19 cellular contexts compared by ENCODE assay signal in the genomic region with DNA sequence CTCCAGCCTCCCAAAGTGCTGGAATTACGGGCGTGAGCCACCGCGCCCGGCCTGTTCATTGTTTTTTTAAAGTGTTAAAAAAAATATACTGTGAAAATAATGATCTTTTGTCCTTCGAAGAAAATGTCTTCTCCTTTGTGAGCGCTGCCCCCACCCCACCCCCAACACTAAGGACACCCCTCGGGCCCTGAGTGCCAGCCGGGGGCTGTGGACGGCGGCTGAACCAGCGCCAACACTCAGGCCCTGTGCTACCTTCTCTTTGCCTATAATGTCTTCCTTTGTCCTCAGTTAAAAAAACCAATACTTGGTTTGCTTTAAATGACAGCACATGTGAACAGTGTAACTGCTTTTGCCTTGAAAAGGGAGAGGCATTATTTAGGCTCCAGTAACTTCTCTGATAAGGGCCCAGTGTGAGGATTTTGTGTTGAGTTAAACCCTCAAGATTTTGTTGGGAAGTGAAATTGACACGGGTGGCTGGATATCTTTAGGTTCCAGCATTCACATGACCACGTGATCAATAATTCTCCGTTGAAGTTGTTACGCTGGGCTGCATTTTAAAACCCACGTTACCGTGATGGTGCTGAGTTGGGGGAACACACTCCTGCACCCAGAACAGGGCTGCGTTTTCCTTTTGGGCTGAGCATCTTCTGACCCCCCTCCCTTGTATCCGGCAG. TPM values are rescaled to one million over a fixed set of nuclear protein-coding genes. Genes with fewer than 3 reads are reported as not detected.
DNase-seq lines count a peak whose midpoint lies in the region; ATAC-seq, FAIRE-seq and TF ChIP-seq lines count a peak whose summit lies in the region.
"Had no signal": no experiment of that assay in that cellular context is flagged by ENCODE, and none has a peak within 500 bp of the region (broad histone marks: within the 10 kb centered on the region; RNA-seq: fewer than 3 reads in every experiment).

No MANE protein-coding gene starts in this region.

- no peak overlapping the region for H3K27ac ChIP-seq in GM12878 (ENCODE audit: control insufficient read depth, insufficient read depth)
- H3K27ac ChIP-seq: C4-2B, SJCRH30 had no signal

- intact Hi-C loops in GM12878 (cut with micrococcal nuclease; ENCODE audit: unreplicated experiment), result no loop called here

- peak overlapping the region; percentile 85 to 97 (median 96) for H3K27ac Mint-ChIP-seq in immature natural killer cell
- H3K27ac Mint-ChIP-seq in stimulated activated memory B cell treated with anti-CD40 and anti-IgM and Interleukin-4, amounts not matched to agents 10 μg/mL and 1 μg/mL and 100 μg/mL, for 72 hours, result peak overlapping the region; percentile 77

- CTCF ChIA-PET in GM12878 (lab: Yijun Ruan, JAX), result no interaction called here

- SMC1A ChIA-PET in GM12878 (lab: Charles Lee; ENCODE audit: uncharacterized antibody, unreplicated experiment), result no interaction called here

- no peak overlapping the region for H2AFZ ChIP-seq in GM12878 (ENCODE audit: control insufficient read depth, low read depth, low read length)

- H3K9me3 Mint-ChIP-seq in immature natural killer cell, result no peaks in the 10 kb centered on the region
- H3K9me3 Mint-ChIP-seq in stimulated activated memory B cell treated with anti-CD40 and anti-IgM and Interleukin-4, amounts not matched to agents 10 μg/mL and 1 μg/mL and 100 μg/mL, for 72 hours, result no peaks in the 10 kb centered on the region

- FAIRE-seq in GM12878 (lab: Jason Lieb, UNC) (no peak), urothelium cell line (lab: Jason Lieb, UNC) (no peak)
- FAIRE-seq: D721Med, RCC 7860 had no signal

- H3K36me3 Mint-ChIP-seq in immature natural killer cell, result peaks cover 8 to 14% (median 8%) of the 10 kb centered on the region in 3 donors
- peaks cover 45% of the 10 kb centered on the region for H3K36me3 Mint-ChIP-seq in stimulated activated memory B cell treated with anti-CD40 and anti-IgM and Interleukin-4, amounts not matched to agents 10 μg/mL and 1 μg/mL and 100 μg/mL, for 72 hours

- peak; percentile 48 for DNase-seq in COLO829 (ENCODE audit: low spot score)
- no peak for DNase-seq in GM12878 (ENCODE audit: low read depth, low spot score)
- no peak for DNase-seq in immature natural killer cell
- DNase-seq in NCI-H774 (lab: John Stamatoyannopoulos, UW), result no peak
- DNase-seq in urothelium cell line (ENCODE audit: low spot score), result no peak
- DNase-seq: EL; GF-D8; MG63; NCI-H187; NCI-H510A treated with DMSO at 0.1 percent for 48 hours; NCI-H748 treated with DMSO at 0.1 percent for 48 hours; NK-92 treated with Interleukin-12 subunit alpha and Interleukin-12 subunit beta, amount 100 ng/mL, for 24 hours; SJCRH30 had no signal

- H3K27me3 Mint-ChIP-seq in immature natural killer cell (ENCODE audit: low read depth in 3 of 3), result peaks cover 0 to 8% (median 3%) of the 10 kb centered on the region in 3 donors
- H3K27me3 Mint-ChIP-seq in stimulated activated memory B cell treated with anti-CD40 and anti-IgM and Interleukin-4, amounts not matched to agents 10 μg/mL and 1 μg/mL and 100 μg/mL, for 72 hours, result no peaks in the 10 kb centered on the region

- RAD21 ChIA-PET in GM12878 (lab: Charles Lee; ENCODE audit: unreplicated experiment), result no interaction called here

- H4K20me1 ChIP-seq in GM12878 (ENCODE audit: control insufficient read depth, insufficient read depth), result no peaks in the 10 kb centered on the region

- H3K4me2 ChIP-seq in GM12878 (ENCODE audit: control insufficient read depth, insufficient read depth), result no peak overlapping the region

- no peaks in the 10 kb centered on the region for H3K27me3 ChIP-seq in GM12878 (replicated peaks in 1 of 2; ENCODE audit: control insufficient read depth in 2 of 2, insufficient read depth in 2 of 2, low read length in 1 of 2)
- H3K27me3 ChIP-seq: MG63, SJCRH30 had no signal

- no peak for TF ChIP-seq EP300 in GM12878 (IDR thresholded peaks at IDR 0.05; ENCODE audit: borderline replicate concordance in 1 of 2, control insufficient read depth in 1 of 2, low read depth in 2 of 2, low read length in 2 of 2)

- no peaks in the 10 kb centered on the region for H3K9me3 ChIP-seq in GM12878 (replicated peaks; ENCODE audit: control insufficient read depth, insufficient read depth, low read length)
- H3K9me3 ChIP-seq: MG63, SJCRH30 had no signal

- no peak for TF ChIP-seq POLR2A in GM12878 (IDR thresholded peaks at IDR 0.05; ENCODE audit: low read depth, low read length)

- POLR2A ChIA-PET in GM12878 (lab: Charles Lee), result no interaction called here

- no peak overlapping the region for H3K4me3 ChIP-seq in GM12878
- H3K4me3 ChIP-seq: MG63, SJCRH30 had no signal

- no TSS peak for BruUV-seq in GM12878 (replicated peaks; lab: Mats Ljungman, UMichigan)

- TF ChIP-seq RAD21 in GM12878 (IDR thresholded peaks at IDR 0.05; ENCODE audit: insufficient read depth, low read depth, low read length), result no peak

- H3K79me2 ChIP-seq in GM12878 (ENCODE audit: control insufficient read depth, insufficient read depth, low read length), result no peaks in the 10 kb centered on the region

- in situ Hi-C loops in GM12878 (cut with MboI), result no loop called here

- no peaks in the 10 kb centered on the region for H3K4me1 ChIP-seq in GM12878 (ENCODE audit: control insufficient read depth, insufficient read depth, low read length)
- H3K4me1 ChIP-seq: SJCRH30 had no signal

- H3K36me3 ChIP-seq in GM12878 (ENCODE audit: control insufficient read depth in 2 of 2, insufficient read depth in 2 of 2, low read length in 1 of 2), result peaks cover 6 to 7% of the 10 kb centered on the region in 2 experiments

- ATAC-seq in GM12878 (no peak), HG03432 (IDR thresholded peaks at IDR 0.05; ENCODE audit: unreplicated experiment) (no peak), HG02759 (IDR thresholded peaks at IDR 0.05; ENCODE audit: unreplicated experiment) (no peak)
- no peak for ATAC-seq in stimulated activated memory B cell treated with anti-CD40 and anti-IgM and Interleukin-4, amounts not matched to agents 10 μg/mL and 1 μg/mL and 100 μg/mL, for 72 hours

- TF ChIP-seq CTCF in GM12878 (IDR thresholded peaks at IDR 0.05 in 2 of 3, conservative IDR thresholded peaks at IDR 0.05 in 1 of 3; ENCODE audit: control insufficient read depth in 2 of 3, extremely low read depth in 1 of 3, insufficient read depth in 1 of 3, low read depth in 3 of 3, low read length in 3 of 3), result no peak

- no peak overlapping the region for H3K9ac ChIP-seq in GM12878 (ENCODE audit: control insufficient read depth, insufficient read depth, low read length)

- peaks cover 37 to 38% of the 10 kb centered on the region in 2 donors for H3K4me1 Mint-ChIP-seq in immature natural killer cell
- H3K4me1 Mint-ChIP-seq in stimulated activated memory B cell treated with anti-CD40 and anti-IgM and Interleukin-4, amounts not matched to agents 10 μg/mL and 1 μg/mL and 100 μg/mL, for 72 hours, result peaks cover 22% of the 10 kb centered on the region

- 91% methylated on average over 20 of the region's 20 CpGs for WGBS in GM12878 (ENCODE audit: insufficient coverage, insufficient replicate concordance, low lambda C conversion rate, missing lambda C conversion rate)

- peak overlapping the region; percentile 24 to 86 (median 83) for H3K4me3 Mint-ChIP-seq in immature natural killer cell
- H3K4me3 Mint-ChIP-seq in stimulated activated memory B cell treated with anti-CD40 and anti-IgM and Interleukin-4, amounts not matched to agents 10 μg/mL and 1 μg/mL and 100 μg/mL, for 72 hours, result no peak overlapping the region

TF ChIP-seq in GM12878, 131 proteins besides CTCF, POLR2A, EP300 and RAD21 (continues in another document):
- TF ChIP-seq CHD1 (IDR thresholded peaks at IDR 0.05; ENCODE audit: low read depth, low read length) (no peak), ATF7 (IDR thresholded peaks at IDR 0.05; ENCODE audit: low read depth) (no peak), ZSCAN29 (IDR thresholded peaks at IDR 0.05) (no peak), RAD51 (IDR thresholded peaks at IDR 0.05) (peak; percentile 55; the same call in 1 of the 2 replicates), PAX5 (IDR thresholded peaks at IDR 0.05; ENCODE audit: borderline replicate concordance, low read depth, low read length) (no peak)

RNA-seq across cellular contexts. Expression of gene ADRM1, which starts 9.5 kb away (rescaled TPM):
- total RNA-seq in GM12878 (2013; cell fraction: nucleolus; rRNA removed), result 20.8 and 22.6 TPM in 2 replicates
- total RNA-seq in GM12878 (2014; rRNA removed) (148 and 160 TPM in 2 replicates), GM12878 (2014; rRNA removed; fragmentation: Illumina TruSeq; extraction: Trizol) (43.3 and 53.3 TPM in 2 replicates), GM12878 (2021) (117 and 125 TPM in 2 replicates)
- polyA plus RNA-seq in GM12878 (2011; ENCODE audit: low read depth), result 17.4 TPM
- polyA plus RNA-seq in GM12878 (2011; rRNA removed) (33.1 and 67.0 TPM in 2 replicates), GM12878 (2014; fragmentation: Illumina TruSeq; extraction: Trizol) (10.2 and 34.3 TPM in 2 replicates), GM12878 (2014; fragmentation: Nextera tagmentation; extraction: Ambion mirVana) (10 to 100 TPM in 1 of 2 experiments, 1 to 10 TPM in 1; 3.4 to 13.6 TPM), GM12878 (2014; rRNA removed) (150 and 181 TPM in 2 replicates), GM12878 (2016; fragmentation: Nextera tagmentation; extraction: Ambion mirVana) (100 to 1,000 TPM; 207 to 213 TPM), immature natural killer cell (100 to 1,000 TPM in 2 of 3 donors, 10 to 100 TPM in 1; 97.2 to 132 (median 108) TPM)
- 84.8 and 158 TPM in 2 replicates for polyA plus RNA-seq in GM12878 (2011; cell fraction: cytosol; rRNA removed)
- 104 and 164 TPM in 2 replicates for polyA plus RNA-seq in GM12878 (2011; cell fraction: nucleus; rRNA removed)
- 51.6 and 61.0 TPM in 2 replicates for polyA plus RNA-seq in GM12878 (2012)
- 28.0 and 62.4 TPM in 2 replicates for polyA minus RNA-seq in GM12878 (2011; rRNA and poly(A)+ RNA removed)
- 30.9 and 42.4 TPM in 2 replicates for polyA minus RNA-seq in GM12878 (2011; cell fraction: cytosol; rRNA and poly(A)+ RNA removed)
- polyA minus RNA-seq in GM12878 (2011; cell fraction: nucleus; rRNA and poly(A)+ RNA removed), result 30.0 and 51.8 TPM in 2 replicates

RNA-seq across cellular contexts. Expression of gene OSBPL2, which starts 54.9 kb away (rescaled TPM):
- total RNA-seq in GM12878 (2013; cell fraction: nucleolus; rRNA removed), result 105 and 133 TPM in 2 replicates
- 16.3 and 17.4 TPM in 2 replicates for total RNA-seq in GM12878 (2014; rRNA removed)
- 12.4 and 13.3 TPM in 2 replicates for total RNA-seq in GM12878 (2014; rRNA removed; fragmentation: Illumina TruSeq; extraction: Trizol)
- total RNA-seq in GM12878 (2021), result 22.3 and 24.1 TPM in 2 replicates
- polyA plus RNA-seq in GM12878 (2011; ENCODE audit: low read depth), result 14.8 TPM
- polyA plus RNA-seq in GM12878 (2011; rRNA removed), result 10.9 and 15.8 TPM in 2 replicates
- 12.0 and 14.6 TPM in 2 replicates for polyA plus RNA-seq in GM12878 (2011; cell fraction: cytosol; rRNA removed)
- 67.4 and 67.5 TPM in 2 replicates for polyA plus RNA-seq in GM12878 (2011; cell fraction: nucleus; rRNA removed)
- 20.8 and 23.0 TPM in 2 replicates for polyA plus RNA-seq in GM12878 (2012)
- 15.0 and 16.4 TPM in 2 replicates for polyA plus RNA-seq in GM12878 (2014; fragmentation: Illumina TruSeq; extraction: Trizol)
- 1 to 10 TPM; 2.8 to 4.1 TPM for polyA plus RNA-seq in GM12878 (2014; fragmentation: Nextera tagmentation; extraction: Ambion mirVana)
- polyA plus RNA-seq in GM12878 (2014; rRNA removed), result 12.7 and 14.4 TPM in 2 replicates
- polyA plus RNA-seq in GM12878 (2016; fragmentation: Nextera tagmentation; extraction: Ambion mirVana), result 10 to 100 TPM; 13.8 to 15.4 TPM
- polyA minus RNA-seq in GM12878 (2011; rRNA and poly(A)+ RNA removed), result 66.0 and 206 TPM in 2 replicates
- polyA minus RNA-seq in GM12878 (2011; cell fraction: cytosol; rRNA and poly(A)+ RNA removed), result 5.5 and 6.5 TPM in 2 replicates
- 27.1 and 49.9 TPM in 2 replicates for polyA minus RNA-seq in GM12878 (2011; cell fraction: nucleus; rRNA and poly(A)+ RNA removed)
- polyA plus RNA-seq in immature natural killer cell, result 10 to 100 TPM; 17.9 to 45.2 (median 24.5) TPM
